In genomic region chr6:141261672-141262060, GRCh38 we compare ENCODE assay signal across 23 cellular contexts.
"Had no signal": no experiment of that assay in that cellular context is flagged by ENCODE, and none has a peak within 500 bp of the region (broad histone marks: within the 10 kb centered on the region; RNA-seq: fewer than 3 reads in every experiment).

No MANE protein-coding gene starts in this region.

- H3K9me3 ChIP-seq: colonic mucosa, left lung, prostate gland, spleen, testis, transverse colon had no signal

- H3K79me2 ChIP-seq: parathyroid adenoma had no signal

- ATAC-seq: left lung had no signal

- H3K36me3 ChIP-seq: colonic mucosa, left lung, prostate gland, spleen, transverse colon had no signal

- H3K4me3 ChIP-seq: colonic mucosa, left lung, lung, prostate gland, spleen, transverse colon had no signal

- H3K4me1 ChIP-seq: colonic mucosa, left lung, parathyroid adenoma, prostate gland, spleen, testis, transverse colon had no signal

- DNase-seq: caudate nucleus; colonic mucosa; dermis blood vessel endothelial cell; foreskin melanocyte; head of caudate nucleus; hypothalamus; mesenchymal stem cell; midbrain; naive B cell; occipital lobe; stimulated activated CD4-positive, alpha-beta T cell treated with anti-CD3 and anti-CD28 coated beads, Interleukin-15, amount 100 ng/mL, for 24 hours; stimulated activated CD4-positive, alpha-beta T cell treated with anti-CD3 and anti-CD28 coated beads, Interleukin-1b, Interleukin-23, amount 100 ng/mL, for 48 hours; stimulated activated CD4-positive, alpha-beta T cell treated with anti-CD3 and anti-CD28 coated beads, Interleukin-4, amount 100 ng/mL, for 24 hours; stimulated activated naive B cell treated with anti-CD40 and anti-IgM and Interleukin-4, amounts not matched to agents 10 μg/mL and 1 μg/mL and 100 μg/mL, for 72 hours; stimulated activated naive CD8-positive, alpha-beta T cell treated with anti-CD3 and anti-CD28 coated beads, Interleukin-15, amount 100 ng/mL, for 72 hours; testis; transverse colon had no signal

- H3K27ac ChIP-seq: colonic mucosa, left lung, parathyroid adenoma, prostate gland, spleen, testis, transverse colon had no signal

- H2AFZ ChIP-seq: parathyroid adenoma had no signal

- H3K27me3 ChIP-seq: colonic mucosa, left lung, spleen, testis, transverse colon had no signal

- H3K9ac ChIP-seq: parathyroid adenoma had no signal

- FAIRE-seq: islet of Langerhans had no signal
